ENCODE assay signal across 8 cellular contexts in genomic region chr13:95480131-95480545, GRCh38.
DNase-seq lines count a peak whose midpoint lies in the region; ATAC-seq lines count a peak whose summit lies in the region.

No MANE protein-coding gene starts in this region.

- no peaks in the 10 kb centered on the region for H3K36me3 ChIP-seq in HAP-1 (replicated peaks)

- no peak overlapping the region for H3K4me3 ChIP-seq in HAP-1

- intact Hi-C loops in left cardiac atrium (cut with DNase I): no loop called here

- H3K9me3 ChIP-seq in HAP-1: no peaks in the 10 kb centered on the region

- peak; percentile 52 for ATAC-seq in GM18498 (IDR thresholded peaks at IDR 0.05; ENCODE audit: unreplicated experiment)
- peak; percentile 61 for ATAC-seq in GM21367 (IDR thresholded peaks at IDR 0.05; ENCODE audit: unreplicated experiment)
- peak; percentile 47 for ATAC-seq in HG03520 (IDR thresholded peaks at IDR 0.05; ENCODE audit: unreplicated experiment)
- peak; percentile 35 to 82 for ATAC-seq in left cardiac atrium

- H3K27me3 ChIP-seq in HAP-1 (ENCODE audit: low read depth): no peaks in the 10 kb centered on the region

- H3K4me1 ChIP-seq in HAP-1: no peaks in the 10 kb centered on the region

- DNase-seq in left cardiac atrium (no peak), T1000 (lab: John Stamatoyannopoulos, UW) (no peak), HAP-1 (ENCODE audit: low spot score in 2 of 2) (no peak), NCI-H1436 (lab: John Stamatoyannopoulos, UW) (no peak)
- DNase-seq in activated CD8-positive, alpha-beta memory T cell treated with anti-CD3 and anti-CD28 coated beads for 24 hours: no peak

- in situ Hi-C loops in HAP-1 (cut with MboI; ENCODE audit: low sequenced_read_pairs): no loop called here
